Comparison of ENCODE assay signal across 8 cellular contexts in the genomic region with DNA sequence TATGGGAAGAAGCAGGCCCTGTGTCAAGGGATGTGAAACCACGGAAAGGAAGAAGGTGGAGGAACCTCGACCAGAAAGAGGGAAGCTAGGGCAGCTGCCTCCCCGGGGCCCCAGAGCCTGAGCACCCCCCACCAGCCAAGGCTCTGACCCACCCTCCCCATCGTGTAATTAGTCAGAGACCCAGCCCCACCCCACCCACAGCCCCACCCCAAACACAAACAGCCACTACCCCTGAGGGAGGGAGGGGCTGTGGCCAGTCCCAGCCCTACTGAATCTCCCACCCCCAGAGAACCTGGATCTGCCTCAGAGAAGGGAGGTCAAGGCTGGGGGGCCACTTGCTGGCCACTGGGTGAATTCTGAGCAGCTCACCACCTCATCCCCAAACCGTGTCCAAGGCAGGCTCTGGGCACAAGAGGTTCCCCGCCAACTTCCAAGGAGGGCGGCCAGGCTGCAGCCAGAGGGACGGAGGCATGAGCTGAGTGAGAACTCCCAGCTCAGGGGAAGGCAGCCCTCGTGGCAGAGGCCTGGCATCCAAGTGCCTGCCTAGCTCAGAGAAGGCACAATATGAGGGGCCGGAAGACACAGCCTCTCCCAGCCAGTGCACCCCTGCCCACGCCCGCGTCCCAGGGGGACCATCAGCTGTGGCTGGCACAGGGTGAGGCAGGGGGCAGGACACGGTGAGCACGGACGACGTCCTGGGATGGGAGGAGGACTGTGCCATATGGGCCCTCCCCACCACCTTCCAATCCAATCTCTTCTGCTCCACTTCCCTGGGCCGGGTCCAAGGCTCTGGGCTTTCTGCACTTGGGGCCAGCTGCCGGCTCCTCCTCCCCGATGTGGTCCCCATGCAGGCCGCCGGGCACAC. TPM values are rescaled to one million over a fixed set of nuclear protein-coding genes. Genes with fewer than 3 reads are reported as not detected.
DNase-seq lines count a peak whose midpoint lies in the region; ATAC-seq and TF ChIP-seq lines count a peak whose summit lies in the region.

No MANE protein-coding gene starts in this region.

- H2AFZ ChIP-seq in OCI-LY7 (ENCODE audit: low read length) (no peak overlapping the region), trophoblast cell (ENCODE audit: insufficient read depth, low read length, poor library complexity) (no peak overlapping the region)

- WGBS in trophoblast cell (ENCODE audit: extremely low coverage, insufficient coverage, insufficient read length), result no CpG with 5 or more reads among the region's 22 CpGs

- H3K4me2 ChIP-seq in DOHH2 (ENCODE audit: low read length) (peak overlapping the region; percentile 99), OCI-LY7 (ENCODE audit: low read length) (peak overlapping the region; percentile 55), trophoblast cell (ENCODE audit: low read length) (no peak overlapping the region)

- H3K4me1 ChIP-seq in DOHH2 (ENCODE audit: control insufficient read depth, low read length), result peaks cover 86% of the 10 kb centered on the region
- H3K4me1 ChIP-seq in OCI-LY7 (ENCODE audit: insufficient read depth, low read length, poor library complexity, severe bottlenecking), result peaks cover 96% of the 10 kb centered on the region
- H3K4me1 ChIP-seq in trophoblast cell (ENCODE audit: control insufficient read depth in 1 of 2, insufficient read depth in 2 of 2, low read length in 2 of 2), result peaks cover 45 to 49% of the 10 kb centered on the region in 2 experiments

- H3K27ac ChIP-seq in DOHH2 (ENCODE audit: low read depth, low read length), result peak overlapping the region; percentile 88
- peak overlapping the region; percentile 27 for H3K27ac ChIP-seq in OCI-LY7 (ENCODE audit: low read depth, low read length, poor library complexity, severe bottlenecking)
- H3K27ac ChIP-seq in trophoblast cell (ENCODE audit: low read depth, low read length), result no peak overlapping the region

- H3K18ac ChIP-seq in trophoblast cell (ENCODE audit: low read length), result peak overlapping the region; percentile 63

- H3K4me3 ChIP-seq in DOHH2 (ENCODE audit: low read length) (peak overlapping the region; percentile 97), OCI-LY7 (ENCODE audit: low read depth, low read length, poor library complexity, severe bottlenecking) (no peak overlapping the region), trophoblast cell (ENCODE audit: low read depth, low read length) (no peak overlapping the region)

- intact Hi-C loops in OCI-LY7 (cut with micrococcal nuclease; ENCODE audit: unreplicated experiment), result no loop called here

- no peak for DNase-seq in OCI-LY7 (ENCODE audit: low spot score)
- DNase-seq in trophoblast cell, result peak in 1 of 2 donors; percentile 44
- no peak for DNase-seq in omental fat pad (ENCODE audit: low spot score)
- DNase-seq in activated effector memory CD4-positive, alpha-beta T cell treated with anti-CD3 and anti-CD28 coated beads, Interleukin-2, amount 50 U/mL, for 16 hours, result no peak
- DNase-seq in stimulated activated CD4-positive, alpha-beta T cell treated with anti-CD3 and anti-CD28 coated beads, Interleukin-2, amount 100 ng/mL, for 24 hours, result no peak

- H3K9ac ChIP-seq in trophoblast cell (ENCODE audit: low read length), result no peak overlapping the region

- H4K8ac ChIP-seq in trophoblast cell (ENCODE audit: low read depth, low read length), result peak overlapping the region; percentile 36

- H3K79me1 ChIP-seq in trophoblast cell (ENCODE audit: low read length), result peaks cover 36% of the 10 kb centered on the region

- peak overlapping the region; percentile 28 for H3K4ac ChIP-seq in trophoblast cell (ENCODE audit: low read depth, low read length)

- TF ChIP-seq CTCF in DOHH2 (IDR thresholded peaks at IDR 0.05; ENCODE audit: low read depth, low read length, poor library complexity, severe bottlenecking), result no peak
- no peak for TF ChIP-seq CTCF in OCI-LY7 (conservative IDR thresholded peaks at IDR 0.05; ENCODE audit: low read length)
- TF ChIP-seq CTCF in omental fat pad (IDR thresholded peaks at IDR 0.05), result no peak

- H4K91ac ChIP-seq in trophoblast cell (ENCODE audit: low read depth, low read length), result peak overlapping the region; percentile 90

- peaks cover 15% of the 10 kb centered on the region for H4K20me1 ChIP-seq in DOHH2 (ENCODE audit: control insufficient read depth, insufficient read depth, low read depth, low read length)
- H4K20me1 ChIP-seq in OCI-LY7 (ENCODE audit: insufficient read depth, low read length), result no peaks in the 10 kb centered on the region

- CTCF ChIA-PET in OCI-LY7 (lab: Charles Lee; ENCODE audit: unreplicated experiment), result interaction anchor here (0.6 to 1.8 kb wide), 2 partner anchors 16 to 41 kb away, joined by 3 to 5 read pairs; no protein-coding TSS in a partner anchor

- BruUV-seq in OCI-LY7 (replicated peaks; lab: Mats Ljungman, UMichigan), result no TSS peak

- H2AK5ac ChIP-seq in trophoblast cell (ENCODE audit: low read length), result peak overlapping the region; percentile 28

- POLR2A ChIA-PET in OCI-LY7 (lab: Charles Lee), result interaction anchor here (0.6 to 2.0 kb wide), 2 partner anchors 10 to 206 kb away, joined by 3 to 10 read pairs; no protein-coding TSS in a partner anchor

- H2BK5ac ChIP-seq in trophoblast cell (ENCODE audit: low read depth, low read length, poor library complexity), result no peak overlapping the region

- peak overlapping the region; percentile 59 for H2BK12ac ChIP-seq in trophoblast cell (ENCODE audit: low read length)

- peaks cover 31% of the 10 kb centered on the region for H3F3A ChIP-seq in DOHH2 (ENCODE audit: control insufficient read depth, insufficient read depth)

- H3K27me3 ChIP-seq in DOHH2 (ENCODE audit: control insufficient read depth, low read length) (no peaks in the 10 kb centered on the region), trophoblast cell (ENCODE audit: insufficient read depth, low read length) (no peaks in the 10 kb centered on the region)

- ATAC-seq in esophagus mucosa, result peak; percentile 35
- no peak for ATAC-seq in omental fat pad (ENCODE audit: low FRiP score)
- no peak for ATAC-seq in GM21723 (IDR thresholded peaks at IDR 0.05; ENCODE audit: unreplicated experiment)

- H3K36me3 ChIP-seq in DOHH2 (ENCODE audit: control insufficient read depth, low read length), result peaks cover 42% of the 10 kb centered on the region
- H3K36me3 ChIP-seq in OCI-LY7 (ENCODE audit: insufficient read depth, low read length), result no peaks in the 10 kb centered on the region
- peaks cover 6% of the 10 kb centered on the region in 2 experiments for H3K36me3 ChIP-seq in trophoblast cell (ENCODE audit: control insufficient read depth in 1 of 2, insufficient read depth in 2 of 2, low read length in 2 of 2)

- peak overlapping the region; percentile 46 for H4K12ac ChIP-seq in trophoblast cell (ENCODE audit: low read depth, low read length)

- peak overlapping the region; percentile 30 for H3K14ac ChIP-seq in trophoblast cell (ENCODE audit: low read length)

- H3K9me3 ChIP-seq in DOHH2 (ENCODE audit: control insufficient read depth, insufficient read depth, low read length), result no peaks in the 10 kb centered on the region
- no peaks in the 10 kb centered on the region for H3K9me3 ChIP-seq in OCI-LY7 (ENCODE audit: low read length)
- no peaks in the 10 kb centered on the region for H3K9me3 ChIP-seq in trophoblast cell (ENCODE audit: insufficient read depth, low read depth, low read length)

- H3K79me2 ChIP-seq in DOHH2 (ENCODE audit: control insufficient read depth, low read length) (peaks cover 72% of the 10 kb centered on the region), OCI-LY7 (ENCODE audit: insufficient read depth, low read depth, low read length) (no peaks in the 10 kb centered on the region), trophoblast cell (ENCODE audit: control insufficient read depth, insufficient read depth, low read length, poor library complexity) (peaks cover 16% of the 10 kb centered on the region)

- no peak overlapping the region for H2BK120ac ChIP-seq in trophoblast cell (ENCODE audit: insufficient read depth, low read length, poor library complexity)

- H3K9me2 ChIP-seq in DOHH2 (replicated peaks; ENCODE audit: control insufficient read depth, low read length), result no peaks in the 10 kb centered on the region
- no peaks in the 10 kb centered on the region for H3K9me2 ChIP-seq in OCI-LY7 (ENCODE audit: insufficient read depth, low read length)

- H3K23ac ChIP-seq in trophoblast cell (ENCODE audit: low read length), result no peak overlapping the region

RNA-seq across cellular contexts. Expression of a gene that starts 2.7 kb away (rescaled TPM):
- total RNA-seq in OCI-LY7 (2014; rRNA removed; shearing (Covaris generic)), result 10.7 and 13.6 TPM in 2 replicates
- total RNA-seq in OCI-LY7 (2022), result 38.9 and 39.2 TPM in 2 replicates
- total RNA-seq in esophagus mucosa, result 148 TPM
- polyA plus RNA-seq in trophoblast cell (2013), result 61.9 and 66.1 TPM in 2 replicates
- total RNA-seq in omental fat pad, result 100 to 1,000 TPM in 3 of 4 donors, 10 to 100 TPM in 1; 91.4 to 130 (median 115) TPM

RNA-seq across cellular contexts. Expression of a gene that starts 22.1 kb away (rescaled TPM):
- 25.0 and 31.6 TPM in 2 replicates for total RNA-seq in OCI-LY7 (2014; rRNA removed; shearing (Covaris generic))
- total RNA-seq in OCI-LY7 (2022) (38.1 and 45.0 TPM in 2 replicates), esophagus mucosa (2.3 TPM), omental fat pad (1 to 10 TPM; 2.2 to 3.1 (median 2.7) TPM)
- 0.97 and 1.2 TPM in 2 replicates for polyA plus RNA-seq in trophoblast cell (2013)

RNA-seq across cellular contexts. Expression of a gene that starts 34.6 kb away (rescaled TPM):
- total RNA-seq in OCI-LY7 (2014; rRNA removed; shearing (Covaris generic)), result 12.0 and 13.0 TPM in 2 replicates
- total RNA-seq in OCI-LY7 (2022) (18.6 and 19.7 TPM in 2 replicates), esophagus mucosa (5.8 TPM), omental fat pad (10 to 100 TPM; 12.1 to 38.9 (median 20.4) TPM)
- polyA plus RNA-seq in trophoblast cell (2013), result 0.15 and 0.29 TPM in 2 replicates

RNA-seq across cellular contexts. Expression of a gene that starts 38.4 kb away (rescaled TPM):
- total RNA-seq in OCI-LY7 (2014; rRNA removed; shearing (Covaris generic)), result 55.0 and 64.5 TPM in 2 replicates
- total RNA-seq in OCI-LY7 (2022) (62.3 and 65.8 TPM in 2 replicates), esophagus mucosa (29.3 TPM), omental fat pad (10 to 100 TPM; 35.6 to 64.6 (median 41.7) TPM)
- polyA plus RNA-seq in trophoblast cell (2013), result 25.5 and 25.7 TPM in 2 replicates

RNA-seq across cellular contexts. Expression of a gene that starts 43.3 kb away (rescaled TPM):
- total RNA-seq in OCI-LY7 (2014; rRNA removed; shearing (Covaris generic)), result 90.8 and 93.6 TPM in 2 replicates
- total RNA-seq in OCI-LY7 (2022) (84.9 and 90.1 TPM in 2 replicates), esophagus mucosa (2.6 TPM), omental fat pad (10 to 100 TPM in 3 of 4 donors, 1 to 10 TPM in 1; 7.9 to 31.1 (median 17.8) TPM)
- polyA plus RNA-seq in trophoblast cell (2013), result 2.5 and 2.7 TPM in 2 replicates
